Comparison of ENCODE assay signal across 18 cellular contexts in genomic region chr10:26410356-26410755, GRCh38. TPM values are rescaled to one million over a fixed set of nuclear protein-coding genes. Genes with fewer than 3 reads are reported as not detected.
DNase-seq lines count a peak whose midpoint lies in the region; ATAC-seq, FAIRE-seq and TF ChIP-seq lines count a peak whose summit lies in the region.
"Had no signal": no experiment of that assay in that cellular context is flagged by ENCODE, and none has a peak within 500 bp of the region (broad histone marks: within the 10 kb centered on the region; RNA-seq: fewer than 3 reads in every experiment).

No MANE protein-coding gene starts in this region.

- no peak for TF ChIP-seq POLR2A in GM12891 (IDR thresholded peaks at IDR 0.05; ENCODE audit: low read depth, low read length)

- no peak overlapping the region for H3K27ac ChIP-seq in right cardiac atrium (ENCODE audit: low read length)
- H3K27ac ChIP-seq: BLaER1 treated with 17β-estradiol and CSF1 and Interleukin-3, amounts not matched to agents 10 nM and 100 nM; GM23248 had no signal

- H3K9me3 ChIP-seq in T-helper 17 cell (ENCODE audit: control insufficient read depth, low read length, poor library complexity, severe bottlenecking) (no peaks in the 10 kb centered on the region), right cardiac atrium (ENCODE audit: control insufficient read depth, low read length) (no peaks in the 10 kb centered on the region)
- H3K9me3 ChIP-seq: BLaER1 treated with 17β-estradiol and CSF1 and Interleukin-3, amounts not matched to agents 10 nM and 100 nM had no signal

- peaks cover 8% of the 10 kb centered on the region for H3K36me3 Mint-ChIP-seq in T-helper 17 cell (ENCODE audit: low read depth)
- H3K36me3 Mint-ChIP-seq in activated CD8-positive, alpha-beta T cell treated with anti-CD3 and anti-CD28 coated beads for 36 hours (ENCODE audit: low read depth), result no peaks in the 10 kb centered on the region

- peak; percentile 34 for DNase-seq in Caki2 (ENCODE audit: low read depth)
- DNase-seq in GM12891 (ENCODE audit: insufficient read length, low spot score), result no peak
- no peak for DNase-seq in T-helper 17 cell
- DNase-seq in kidney tubule cell (ENCODE audit: low spot score), result peak; percentile 52
- DNase-seq in activated CD4-positive, alpha-beta T cell treated with anti-CD3 and anti-CD28 coated beads for 48 hours, result no peak
- no peak for DNase-seq in right cardiac atrium
- no peak for DNase-seq in activated CD8-positive, alpha-beta T cell treated with anti-CD3 and anti-CD28 coated beads for 36 hours
- DNase-seq: Calu3; CD4-positive, CD25-positive, alpha-beta regulatory T cell; DMS 273 treated with DMSO at 0.1 percent for 48 hours; GM23248; KG1 had no signal

- CTCF ChIA-PET in activated CD8-positive, alpha-beta T cell treated with anti-CD3 and anti-CD28 coated beads for 36 hours (lab: Charles Lee), result interaction anchor here (1.1 kb wide), 1 partner anchor 471 kb away, joined by 3 read pairs; no protein-coding TSS in a partner anchor

- no peaks in the 10 kb centered on the region for H3K9me3 Mint-ChIP-seq in activated CD8-positive, alpha-beta T cell treated with anti-CD3 and anti-CD28 coated beads for 36 hours
- H3K9me3 Mint-ChIP-seq: IgD-negative memory B cell had no signal

- H3K27ac Mint-ChIP-seq in T-helper 17 cell, result peak overlapping the region; percentile 3
- no peak overlapping the region for H3K27ac Mint-ChIP-seq in activated CD8-positive, alpha-beta T cell treated with anti-CD3 and anti-CD28 coated beads for 36 hours
- H3K27ac Mint-ChIP-seq: IgD-negative memory B cell had no signal

- H3K4me1 Mint-ChIP-seq in T-helper 17 cell, result peaks cover 2% of the 10 kb centered on the region
- H3K4me1 Mint-ChIP-seq in activated CD8-positive, alpha-beta T cell treated with anti-CD3 and anti-CD28 coated beads for 36 hours (ENCODE audit: low read depth), result no peaks in the 10 kb centered on the region

- no peak for ATAC-seq in T-helper 17 cell
- ATAC-seq in right cardiac atrium, result no peak
- ATAC-seq in HG03354 (IDR thresholded peaks at IDR 0.05; ENCODE audit: poor library complexity, severe bottlenecking, unreplicated experiment), result no peak
- no peak for ATAC-seq in activated CD8-positive, alpha-beta T cell treated with anti-CD3 and anti-CD28 coated beads for 36 hours
- ATAC-seq: HCT116 had no signal

- intact Hi-C loops in right cardiac atrium (cut with DNase I), result no loop called here
- intact Hi-C loops in activated CD8-positive, alpha-beta T cell treated with anti-CD3 and anti-CD28 coated beads for 36 hours (cut with micrococcal nuclease), result no loop called here

- no peak overlapping the region for H3K4me3 ChIP-seq in right cardiac atrium (ENCODE audit: low read length)
- H3K4me3 ChIP-seq: BLaER1 treated with 17β-estradiol and CSF1 and Interleukin-3, amounts not matched to agents 10 nM and 100 nM; GM23248 had no signal

- no peak overlapping the region for H3K4me3 Mint-ChIP-seq in T-helper 17 cell
- H3K4me3 Mint-ChIP-seq in activated CD8-positive, alpha-beta T cell treated with anti-CD3 and anti-CD28 coated beads for 36 hours, result no peak overlapping the region
- H3K4me3 Mint-ChIP-seq: CD4-positive, CD25-positive, alpha-beta regulatory T cell had no signal

- no peak for TF ChIP-seq CTCF in activated CD8-positive, alpha-beta T cell treated with anti-CD3 and anti-CD28 coated beads for 36 hours (IDR thresholded peaks at IDR 0.05)

- 62% methylated on average over 6 of the region's 6 CpGs for WGBS in right cardiac atrium

- peaks cover 3% of the 10 kb centered on the region for H3K27me3 ChIP-seq in right cardiac atrium (ENCODE audit: control insufficient read depth, insufficient read depth)
- H3K27me3 ChIP-seq: BLaER1 treated with 17β-estradiol and CSF1 and Interleukin-3, amounts not matched to agents 10 nM and 100 nM had no signal

- H3K4me1 ChIP-seq in right cardiac atrium (ENCODE audit: control insufficient read depth, insufficient read depth, low read length), result no peaks in the 10 kb centered on the region

- peak; percentile 68 for FAIRE-seq in GM12891 (lab: Jason Lieb, UNC)
- FAIRE-seq: H54 had no signal

- in situ Hi-C loops in Caki2 (cut with HindIII; ENCODE audit: low pct_unique_long_range_greater_than_20kb, low sequenced_read_pairs), result no loop called here

- no peaks in the 10 kb centered on the region for H3K27me3 Mint-ChIP-seq in T-helper 17 cell
- H3K27me3 Mint-ChIP-seq in activated CD8-positive, alpha-beta T cell treated with anti-CD3 and anti-CD28 coated beads for 36 hours, result no peaks in the 10 kb centered on the region
- H3K27me3 Mint-ChIP-seq: IgD-negative memory B cell had no signal

- POLR2A ChIA-PET in activated CD8-positive, alpha-beta T cell treated with anti-CD3 and anti-CD28 coated beads for 36 hours (lab: Charles Lee), result no interaction called here

TF ChIP-seq in GM12891, 5 proteins besides CTCF, POLR2A, EP300 and RAD21:
- TF ChIP-seq SPI1 (IDR thresholded peaks at IDR 0.05; ENCODE audit: low read depth, low read length), result no peak

RNA-seq across cellular contexts. Expression of gene APBB1IP, which starts 27.8 kb away (rescaled TPM):
- 5.8 and 7.4 TPM in 2 replicates for total RNA-seq in Caki2 (2014; rRNA removed; shearing (Covaris generic); ENCODE audit: low replicate concordance)
- polyA plus RNA-seq in GM12891 (2012; ENCODE audit: low read depth, missing spikeins), result 52.0 TPM
- total RNA-seq in T-helper 17 cell (10 to 100 TPM; 73.9 to 77.1 TPM), right cardiac atrium (1 to 10 TPM; 5.2 to 8.4 (median 6.9) TPM)
- polyA plus RNA-seq in right cardiac atrium, result 2.8 TPM
- 10 to 100 TPM; 61.9 to 64.8 TPM for total RNA-seq in activated CD8-positive, alpha-beta T cell treated with anti-CD3 and anti-CD28 coated beads for 36 hours
- total RNA-seq: G401 had no signal

Comparison
In these comparisons a context has a peak if more than half of its experiments do, and no peak if none do; other contexts are left out.
1. DNase-seq: peak in Caki2 (single experiment) and kidney tubule cell (single experiment); none in GM12891 (single experiment), T-helper 17 cell (0 of 3), activated CD4-positive, alpha-beta T cell treated with anti-CD3 and anti-CD28 coated beads for 48 hours (single experiment), right cardiac atrium (0 of 3) and activated CD8-positive, alpha-beta T cell treated with anti-CD3 and anti-CD28 coated beads for 36 hours (single experiment).